8 cellular contexts compared by ENCODE assay signal in the genomic region with DNA sequence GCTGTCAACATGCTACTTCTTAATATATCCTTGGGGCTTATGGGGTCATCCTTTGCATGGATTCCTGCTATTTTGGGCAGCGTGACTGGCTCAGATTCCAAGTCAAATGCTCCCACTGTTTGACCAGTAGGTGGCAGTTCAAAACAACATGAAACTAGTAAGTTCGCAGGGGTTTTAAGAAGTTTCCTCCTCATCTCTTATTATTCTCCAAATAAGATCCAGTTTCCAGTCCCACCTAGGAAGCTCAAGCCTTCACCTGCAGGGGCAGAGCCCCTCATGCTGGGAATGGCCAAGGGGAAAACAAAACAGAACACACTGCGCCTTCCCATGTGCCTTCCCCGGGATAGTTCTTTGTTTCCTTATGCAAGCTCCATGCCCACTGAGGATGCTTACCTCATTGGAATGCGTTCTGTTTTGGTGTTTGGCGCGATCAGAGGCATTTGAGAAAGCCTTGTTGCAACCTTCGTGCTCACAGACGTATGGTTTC.
DNase-seq lines count a peak whose midpoint lies in the region; ATAC-seq and TF ChIP-seq lines count a peak whose summit lies in the region.

No MANE protein-coding gene starts in this region.

- no peaks in the 10 kb centered on the region for H3K36me3 Mint-ChIP-seq in activated T-helper 1 cell treated with anti-CD3 and anti-CD28 coated beads, Interleukin-12 subunit alpha, Interleukin-12 subunit beta, Interleukin-2, Interleukin-4 antibody, amounts not matched to agents 30 ng/mL and 10 ng/mL and 1 ng/mL, durations not matched to agents 14 hours and 24 hours and 36 hours (ENCODE audit: low read depth)

- H3K27ac ChIP-seq in body of pancreas (no peak overlapping the region), tibial nerve (no peak overlapping the region)

- 32 to 34% methylated on average over 9 of the region's 9 CpGs for WGBS in body of pancreas, 2 donors
- 34 to 39% methylated on average over 9 of the region's 9 CpGs for WGBS in tibial nerve, 2 donors

- H3K9me3 ChIP-seq in body of pancreas = no peaks in the 10 kb centered on the region
- no peaks in the 10 kb centered on the region for H3K9me3 ChIP-seq in tibial nerve

- H3K4me1 Mint-ChIP-seq in activated T-helper 1 cell treated with anti-CD3 and anti-CD28 coated beads, Interleukin-12 subunit alpha, Interleukin-12 subunit beta, Interleukin-2, Interleukin-4 antibody, amounts not matched to agents 30 ng/mL and 10 ng/mL and 1 ng/mL, durations not matched to agents 14 hours and 24 hours and 36 hours (ENCODE audit: low read depth) = no peaks in the 10 kb centered on the region

- no peak for ATAC-seq in body of pancreas
- no peak for ATAC-seq in HG02885 (IDR thresholded peaks at IDR 0.05; ENCODE audit: poor library complexity, unreplicated experiment)
- no peak for ATAC-seq in GM19467 (IDR thresholded peaks at IDR 0.05; ENCODE audit: unreplicated experiment)

- H3K4me3 ChIP-seq in body of pancreas = no peak overlapping the region
- H3K4me3 ChIP-seq in tibial nerve = no peak overlapping the region

- DNase-seq in EL (peak; percentile 56), M059J (ENCODE audit: low read depth) (peak; percentile 58), body of pancreas (peak in 2 of 4 donors; percentile 19 to 28), iris pigment epithelial cell (ENCODE audit: low read depth) (peak; percentile 73), tibial nerve (ENCODE audit: low spot score in 2 of 2) (peak in 1 of 2 donors; percentile 36)
- no peak for DNase-seq in activated T-helper 1 cell treated with anti-CD3 and anti-CD28 coated beads, Interleukin-12 subunit alpha, Interleukin-12 subunit beta, Interleukin-2, Interleukin-4 antibody, amounts not matched to agents 30 ng/mL and 10 ng/mL and 1 ng/mL, durations not matched to agents 14 hours and 24 hours and 36 hours (ENCODE audit: low spot score)

- intact Hi-C loops in body of pancreas (cut with DNase I) = no loop called here
- intact Hi-C loops in activated T-helper 1 cell treated with anti-CD3 and anti-CD28 coated beads, Interleukin-12 subunit alpha, Interleukin-12 subunit beta, Interleukin-2, Interleukin-4 antibody, amounts not matched to agents 30 ng/mL and 10 ng/mL and 1 ng/mL, durations not matched to agents 14 hours and 24 hours and 36 hours (cut with micrococcal nuclease) = loop anchor here (5.0 kb wide), 1 partner anchor 910 kb away; no protein-coding TSS in a partner anchor

- TF ChIP-seq CTCF in body of pancreas (IDR thresholded peaks at IDR 0.05) (peak; percentile 51 to 61 (median 56)), tibial nerve (IDR thresholded peaks at IDR 0.05) (peak; percentile 61 to 70 (median 65))

- H3K27me3 Mint-ChIP-seq in activated T-helper 1 cell treated with anti-CD3 and anti-CD28 coated beads, Interleukin-12 subunit alpha, Interleukin-12 subunit beta, Interleukin-2, Interleukin-4 antibody, amounts not matched to agents 30 ng/mL and 10 ng/mL and 1 ng/mL, durations not matched to agents 14 hours and 24 hours and 36 hours (ENCODE audit: insufficient read depth) = peaks cover 9% of the 10 kb centered on the region

- no peak for TF ChIP-seq EP300 in tibial nerve (IDR thresholded peaks at IDR 0.05)

- H3K4me1 ChIP-seq in body of pancreas (no peaks in the 10 kb centered on the region), tibial nerve (peaks cover 0 to 41% (median 4%) of the 10 kb centered on the region in 4 donors)

- TF ChIP-seq POLR2A in body of pancreas (IDR thresholded peaks at IDR 0.05) (no peak), tibial nerve (IDR thresholded peaks at IDR 0.05) (no peak)

- H3K36me3 ChIP-seq in body of pancreas (replicated peaks in 1 of 2; ENCODE audit: insufficient read depth in 1 of 2, low read depth in 2 of 2) = no peaks in the 10 kb centered on the region
- peaks cover 0 to 13% (median 1%) of the 10 kb centered on the region in 3 donors for H3K36me3 ChIP-seq in tibial nerve

- no peaks in the 10 kb centered on the region for H3K27me3 ChIP-seq in body of pancreas
- no peaks in the 10 kb centered on the region for H3K27me3 ChIP-seq in tibial nerve

- no peak overlapping the region for H3K4me3 Mint-ChIP-seq in activated T-helper 1 cell treated with anti-CD3 and anti-CD28 coated beads, Interleukin-12 subunit alpha, Interleukin-12 subunit beta, Interleukin-2, Interleukin-4 antibody, amounts not matched to agents 30 ng/mL and 10 ng/mL and 1 ng/mL, durations not matched to agents 14 hours and 24 hours and 36 hours

- no peak overlapping the region for H3K27ac Mint-ChIP-seq in activated T-helper 1 cell treated with anti-CD3 and anti-CD28 coated beads, Interleukin-12 subunit alpha, Interleukin-12 subunit beta, Interleukin-2, Interleukin-4 antibody, amounts not matched to agents 30 ng/mL and 10 ng/mL and 1 ng/mL, durations not matched to agents 14 hours and 24 hours and 36 hours

- H3K9me3 Mint-ChIP-seq in activated T-helper 1 cell treated with anti-CD3 and anti-CD28 coated beads, Interleukin-12 subunit alpha, Interleukin-12 subunit beta, Interleukin-2, Interleukin-4 antibody, amounts not matched to agents 30 ng/mL and 10 ng/mL and 1 ng/mL, durations not matched to agents 14 hours and 24 hours and 36 hours = no peaks in the 10 kb centered on the region
